In the genomic region with DNA sequence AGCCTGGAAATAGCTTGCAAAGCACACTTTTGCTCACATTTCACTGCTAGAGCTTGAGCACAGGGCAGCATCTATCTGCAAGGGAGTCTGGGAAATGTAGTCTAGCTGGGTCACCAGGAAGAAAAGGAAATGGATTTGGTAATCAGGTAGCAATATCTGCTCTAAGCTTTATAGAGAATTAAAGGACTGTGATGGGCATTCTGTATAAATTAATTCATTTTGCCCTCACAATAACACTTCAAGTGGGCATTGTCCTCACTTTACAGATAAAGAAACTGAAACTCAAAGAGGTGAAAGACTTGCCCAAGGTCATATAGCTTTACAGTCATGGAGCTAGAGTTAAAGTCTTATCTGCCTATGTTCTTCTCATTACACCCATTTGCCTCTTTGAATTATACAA, we compare ENCODE assay signal across 1 cellular context.
TF ChIP-seq lines count a peak whose summit lies in the region.

No MANE protein-coding gene starts in this region.

TF ChIP-seq in K562, 482 proteins besides CTCF, POLR2A, EP300 and RAD21 (continues in another document):
- no peak for TF ChIP-seq SMARCC2 (IDR thresholded peaks at IDR 0.05; ENCODE audit: low read depth)
- TF ChIP-seq, protein P1, sequence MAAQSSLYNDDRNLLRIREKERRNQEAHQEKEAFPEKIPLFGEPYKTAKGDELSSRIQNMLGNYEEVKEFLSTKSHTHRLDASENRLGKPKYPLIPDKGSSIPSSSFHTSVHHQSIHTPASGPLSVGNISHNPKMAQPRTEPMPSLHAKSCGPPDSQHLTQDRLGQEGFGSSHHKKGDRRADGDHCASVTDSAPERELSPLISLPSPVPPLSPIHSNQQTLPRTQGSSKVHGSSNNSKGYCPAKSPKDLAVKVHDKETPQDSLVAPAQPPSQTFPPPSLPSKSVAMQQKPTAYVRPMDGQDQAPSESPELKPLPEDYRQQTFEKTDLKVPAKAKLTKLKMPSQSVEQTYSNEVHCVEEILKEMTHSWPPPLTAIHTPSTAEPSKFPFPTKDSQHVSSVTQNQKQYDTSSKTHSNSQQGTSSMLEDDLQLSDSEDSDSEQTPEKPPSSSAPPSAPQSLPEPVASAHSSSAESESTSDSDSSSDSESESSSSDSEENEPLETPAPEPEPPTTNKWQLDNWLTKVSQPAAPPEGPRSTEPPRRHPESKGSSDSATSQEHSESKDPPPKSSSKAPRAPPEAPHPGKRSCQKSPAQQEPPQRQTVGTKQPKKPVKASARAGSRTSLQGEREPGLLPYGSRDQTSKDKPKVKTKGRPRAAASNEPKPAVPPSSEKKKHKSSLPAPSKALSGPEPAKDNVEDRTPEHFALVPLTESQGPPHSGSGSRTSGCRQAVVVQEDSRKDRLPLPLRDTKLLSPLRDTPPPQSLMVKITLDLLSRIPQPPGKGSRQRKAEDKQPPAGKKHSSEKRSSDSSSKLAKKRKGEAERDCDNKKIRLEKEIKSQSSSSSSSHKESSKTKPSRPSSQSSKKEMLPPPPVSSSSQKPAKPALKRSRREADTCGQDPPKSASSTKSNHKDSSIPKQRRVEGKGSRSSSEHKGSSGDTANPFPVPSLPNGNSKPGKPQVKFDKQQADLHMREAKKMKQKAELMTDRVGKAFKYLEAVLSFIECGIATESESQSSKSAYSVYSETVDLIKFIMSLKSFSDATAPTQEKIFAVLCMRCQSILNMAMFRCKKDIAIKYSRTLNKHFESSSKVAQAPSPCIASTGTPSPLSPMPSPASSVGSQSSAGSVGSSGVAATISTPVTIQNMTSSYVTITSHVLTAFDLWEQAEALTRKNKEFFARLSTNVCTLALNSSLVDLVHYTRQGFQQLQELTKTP (IDR thresholded peaks at IDR 0.05; ENCODE audit: low read depth in 1 of 2, partially characterized antibody in 2 of 2) = peak in 1 of 2 experiments; percentile 65
- TF ChIP-seq ZNF561 (CRISPR knock-in tag; conservative IDR thresholded peaks at IDR 0.05) = no peak
- TF ChIP-seq ZNF699 (CRISPR knock-in tag; IDR thresholded peaks at IDR 0.05; ENCODE audit: insufficient replicate concordance) = no peak
- TF ChIP-seq BRD9 (IDR thresholded peaks at IDR 0.05; ENCODE audit: low read depth, partially characterized antibody) = no peak
- TF ChIP-seq TEAD4 (IDR thresholded peaks at IDR 0.05; ENCODE audit: low read length) = no peak
- TF ChIP-seq TEAD4 (CRISPR knock-in tag; IDR thresholded peaks at IDR 0.05; ENCODE audit: borderline replicate concordance) = no peak
- no peak for TF ChIP-seq SMAD4 (CRISPR knock-in tag; conservative IDR thresholded peaks at IDR 0.05)
- no peak for TF ChIP-seq ZEB2 (IDR thresholded peaks at IDR 0.05)
- TF ChIP-seq NR2C1 (IDR thresholded peaks at IDR 0.05) = no peak
- TF ChIP-seq NR2C1 (tag; IDR thresholded peaks at IDR 0.05) = peak; percentile 51; the same call in 1 of the 2 replicates
- TF ChIP-seq DPF2 (IDR thresholded peaks at IDR 0.05) = 0 out of 2 replicates have a peak, but pooled peaks have one; percentile 40
- no peak for TF ChIP-seq HDAC8 (tag; IDR thresholded peaks at IDR 0.05)
- no peak for TF ChIP-seq NR2C2 (CRISPR knock-in tag; IDR thresholded peaks at IDR 0.05)
- TF ChIP-seq NR2C2 (tag; IDR thresholded peaks at IDR 0.05) = 0 out of 2 replicates have a peak, but pooled peaks have one; percentile 41
- TF ChIP-seq MEIS2 (IDR thresholded peaks at IDR 0.05; ENCODE audit: partially characterized antibody) = no peak
- no peak for TF ChIP-seq ZNF586 (CRISPR knock-in tag; conservative IDR thresholded peaks at IDR 0.05)
- TF ChIP-seq, protein P2, sequence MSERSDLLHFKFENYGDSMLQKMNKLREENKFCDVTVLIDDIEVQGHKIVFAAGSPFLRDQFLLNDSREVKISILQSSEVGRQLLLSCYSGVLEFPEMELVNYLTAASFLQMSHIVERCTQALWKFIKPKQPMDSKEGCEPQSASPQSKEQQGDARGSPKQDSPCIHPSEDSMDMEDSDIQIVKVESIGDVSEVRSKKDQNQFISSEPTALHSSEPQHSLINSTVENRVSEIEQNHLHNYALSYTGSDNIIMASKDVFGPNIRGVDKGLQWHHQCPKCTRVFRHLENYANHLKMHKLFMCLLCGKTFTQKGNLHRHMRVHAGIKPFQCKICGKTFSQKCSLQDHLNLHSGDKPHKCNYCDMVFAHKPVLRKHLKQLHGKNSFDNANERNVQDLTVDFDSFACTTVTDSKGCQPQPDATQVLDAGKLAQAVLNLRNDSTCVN (CRISPR knock-in tag; IDR thresholded peaks at IDR 0.05) = no peak
- TF ChIP-seq FOXK1 (CRISPR knock-in tag; IDR thresholded peaks at IDR 0.05; ENCODE audit: borderline replicate concordance) = no peak
- TF ChIP-seq, protein P3, sequence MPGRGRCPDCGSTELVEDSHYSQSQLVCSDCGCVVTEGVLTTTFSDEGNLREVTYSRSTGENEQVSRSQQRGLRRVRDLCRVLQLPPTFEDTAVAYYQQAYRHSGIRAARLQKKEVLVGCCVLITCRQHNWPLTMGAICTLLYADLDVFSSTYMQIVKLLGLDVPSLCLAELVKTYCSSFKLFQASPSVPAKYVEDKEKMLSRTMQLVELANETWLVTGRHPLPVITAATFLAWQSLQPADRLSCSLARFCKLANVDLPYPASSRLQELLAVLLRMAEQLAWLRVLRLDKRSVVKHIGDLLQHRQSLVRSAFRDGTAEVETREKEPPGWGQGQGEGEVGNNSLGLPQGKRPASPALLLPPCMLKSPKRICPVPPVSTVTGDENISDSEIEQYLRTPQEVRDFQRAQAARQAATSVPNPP (IDR thresholded peaks at IDR 0.05; ENCODE audit: borderline replicate concordance, insufficient read depth, insufficient read length) = no peak
- 0 out of 2 replicates have a peak, but pooled peaks have one; percentile 20 for TF ChIP-seq EHMT2 (IDR thresholded peaks at IDR 0.05)
- no peak for TF ChIP-seq BRCA1 (IDR thresholded peaks at IDR 0.05)
- no peak for TF ChIP-seq BRCA1 (CRISPR knock-in tag; IDR thresholded peaks at IDR 0.05)
- no peak for TF ChIP-seq ZNF133 (CRISPR knock-in tag; IDR thresholded peaks at IDR 0.05)
- TF ChIP-seq, protein P4, sequence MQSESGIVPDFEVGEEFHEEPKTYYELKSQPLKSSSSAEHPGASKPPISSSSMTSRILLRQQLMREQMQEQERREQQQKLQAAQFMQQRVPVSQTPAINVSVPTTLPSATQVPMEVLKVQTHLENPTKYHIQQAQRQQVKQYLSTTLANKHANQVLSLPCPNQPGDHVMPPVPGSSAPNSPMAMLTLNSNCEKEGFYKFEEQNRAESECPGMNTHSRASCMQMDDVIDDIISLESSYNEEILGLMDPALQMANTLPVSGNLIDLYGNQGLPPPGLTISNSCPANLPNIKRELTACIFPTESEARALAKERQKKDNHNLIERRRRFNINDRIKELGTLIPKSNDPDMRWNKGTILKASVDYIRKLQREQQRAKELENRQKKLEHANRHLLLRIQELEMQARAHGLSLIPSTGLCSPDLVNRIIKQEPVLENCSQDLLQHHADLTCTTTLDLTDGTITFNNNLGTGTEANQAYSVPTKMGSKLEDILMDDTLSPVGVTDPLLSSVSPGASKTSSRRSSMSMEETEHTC (IDR thresholded peaks at IDR 0.05) = no peak
- TF ChIP-seq ZZZ3 (IDR thresholded peaks at IDR 0.05) = no peak
- no peak for TF ChIP-seq ZNF77 (CRISPR knock-in tag; IDR thresholded peaks at IDR 0.05)
- TF ChIP-seq ZNF143 (CRISPR knock-in tag; IDR thresholded peaks at IDR 0.05) = peak; percentile 73
- TF ChIP-seq HCFC1 (IDR thresholded peaks at IDR 0.05; ENCODE audit: low read depth, low read length) = peak; percentile 82
- no peak for TF ChIP-seq PHB (CRISPR knock-in tag; IDR thresholded peaks at IDR 0.05)
- TF ChIP-seq ESRRA (IDR thresholded peaks at IDR 0.05; ENCODE audit: borderline replicate concordance, low read depth) = peak; percentile 87
- no peak for TF ChIP-seq CEBPG (CRISPR knock-in tag; IDR thresholded peaks at IDR 0.05)
- peak in 1 of 2 experiments; percentile 65; a peak in 2 of 4 replicates for TF ChIP-seq CEBPG (tag; conservative IDR thresholded peaks at IDR 0.05 in 1 of 2, IDR thresholded peaks at IDR 0.05 in 1 of 2)
- TF ChIP-seq NCOA6 (IDR thresholded peaks at IDR 0.05) = no peak
- TF ChIP-seq, protein P5, sequence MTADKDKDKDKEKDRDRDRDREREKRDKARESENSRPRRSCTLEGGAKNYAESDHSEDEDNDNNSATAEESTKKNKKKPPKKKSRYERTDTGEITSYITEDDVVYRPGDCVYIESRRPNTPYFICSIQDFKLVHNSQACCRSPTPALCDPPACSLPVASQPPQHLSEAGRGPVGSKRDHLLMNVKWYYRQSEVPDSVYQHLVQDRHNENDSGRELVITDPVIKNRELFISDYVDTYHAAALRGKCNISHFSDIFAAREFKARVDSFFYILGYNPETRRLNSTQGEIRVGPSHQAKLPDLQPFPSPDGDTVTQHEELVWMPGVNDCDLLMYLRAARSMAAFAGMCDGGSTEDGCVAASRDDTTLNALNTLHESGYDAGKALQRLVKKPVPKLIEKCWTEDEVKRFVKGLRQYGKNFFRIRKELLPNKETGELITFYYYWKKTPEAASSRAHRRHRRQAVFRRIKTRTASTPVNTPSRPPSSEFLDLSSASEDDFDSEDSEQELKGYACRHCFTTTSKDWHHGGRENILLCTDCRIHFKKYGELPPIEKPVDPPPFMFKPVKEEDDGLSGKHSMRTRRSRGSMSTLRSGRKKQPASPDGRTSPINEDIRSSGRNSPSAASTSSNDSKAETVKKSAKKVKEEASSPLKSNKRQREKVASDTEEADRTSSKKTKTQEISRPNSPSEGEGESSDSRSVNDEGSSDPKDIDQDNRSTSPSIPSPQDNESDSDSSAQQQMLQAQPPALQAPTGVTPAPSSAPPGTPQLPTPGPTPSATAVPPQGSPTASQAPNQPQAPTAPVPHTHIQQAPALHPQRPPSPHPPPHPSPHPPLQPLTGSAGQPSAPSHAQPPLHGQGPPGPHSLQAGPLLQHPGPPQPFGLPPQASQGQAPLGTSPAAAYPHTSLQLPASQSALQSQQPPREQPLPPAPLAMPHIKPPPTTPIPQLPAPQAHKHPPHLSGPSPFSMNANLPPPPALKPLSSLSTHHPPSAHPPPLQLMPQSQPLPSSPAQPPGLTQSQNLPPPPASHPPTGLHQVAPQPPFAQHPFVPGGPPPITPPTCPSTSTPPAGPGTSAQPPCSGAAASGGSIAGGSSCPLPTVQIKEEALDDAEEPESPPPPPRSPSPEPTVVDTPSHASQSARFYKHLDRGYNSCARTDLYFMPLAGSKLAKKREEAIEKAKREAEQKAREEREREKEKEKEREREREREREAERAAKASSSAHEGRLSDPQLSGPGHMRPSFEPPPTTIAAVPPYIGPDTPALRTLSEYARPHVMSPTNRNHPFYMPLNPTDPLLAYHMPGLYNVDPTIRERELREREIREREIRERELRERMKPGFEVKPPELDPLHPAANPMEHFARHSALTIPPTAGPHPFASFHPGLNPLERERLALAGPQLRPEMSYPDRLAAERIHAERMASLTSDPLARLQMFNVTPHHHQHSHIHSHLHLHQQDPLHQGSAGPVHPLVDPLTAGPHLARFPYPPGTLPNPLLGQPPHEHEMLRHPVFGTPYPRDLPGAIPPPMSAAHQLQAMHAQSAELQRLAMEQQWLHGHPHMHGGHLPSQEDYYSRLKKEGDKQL (CRISPR knock-in tag; IDR thresholded peaks at IDR 0.05; ENCODE audit: borderline replicate concordance) = no peak
- TF ChIP-seq ELF1 (tag; IDR thresholded peaks at IDR 0.05) = peak; percentile 72
- TF ChIP-seq, protein P6, sequence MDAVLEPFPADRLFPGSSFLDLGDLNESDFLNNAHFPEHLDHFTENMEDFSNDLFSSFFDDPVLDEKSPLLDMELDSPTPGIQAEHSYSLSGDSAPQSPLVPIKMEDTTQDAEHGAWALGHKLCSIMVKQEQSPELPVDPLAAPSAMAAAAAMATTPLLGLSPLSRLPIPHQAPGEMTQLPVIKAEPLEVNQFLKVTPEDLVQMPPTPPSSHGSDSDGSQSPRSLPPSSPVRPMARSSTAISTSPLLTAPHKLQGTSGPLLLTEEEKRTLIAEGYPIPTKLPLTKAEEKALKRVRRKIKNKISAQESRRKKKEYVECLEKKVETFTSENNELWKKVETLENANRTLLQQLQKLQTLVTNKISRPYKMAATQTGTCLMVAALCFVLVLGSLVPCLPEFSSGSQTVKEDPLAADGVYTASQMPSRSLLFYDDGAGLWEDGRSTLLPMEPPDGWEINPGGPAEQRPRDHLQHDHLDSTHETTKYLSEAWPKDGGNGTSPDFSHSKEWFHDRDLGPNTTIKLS (IDR thresholded peaks at IDR 0.05; ENCODE audit: borderline replicate concordance, low read depth) = peak; percentile 32; the same call in 1 of the 2 replicates
- 0 out of 2 replicates have a peak, but pooled peaks have one; percentile 22 for TF ChIP-seq ZSCAN32 (CRISPR knock-in tag; IDR thresholded peaks at IDR 0.05)
- no peak for TF ChIP-seq POLR2G (IDR thresholded peaks at IDR 0.05; ENCODE audit: low read depth, low read length)
- TF ChIP-seq, protein P7, sequence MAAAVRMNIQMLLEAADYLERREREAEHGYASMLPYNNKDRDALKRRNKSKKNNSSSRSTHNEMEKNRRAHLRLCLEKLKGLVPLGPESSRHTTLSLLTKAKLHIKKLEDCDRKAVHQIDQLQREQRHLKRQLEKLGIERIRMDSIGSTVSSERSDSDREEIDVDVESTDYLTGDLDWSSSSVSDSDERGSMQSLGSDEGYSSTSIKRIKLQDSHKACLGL (CRISPR knock-in tag; IDR thresholded peaks at IDR 0.05; ENCODE audit: borderline replicate concordance, poor library complexity, severe bottlenecking) = no peak
- TF ChIP-seq, protein P8, sequence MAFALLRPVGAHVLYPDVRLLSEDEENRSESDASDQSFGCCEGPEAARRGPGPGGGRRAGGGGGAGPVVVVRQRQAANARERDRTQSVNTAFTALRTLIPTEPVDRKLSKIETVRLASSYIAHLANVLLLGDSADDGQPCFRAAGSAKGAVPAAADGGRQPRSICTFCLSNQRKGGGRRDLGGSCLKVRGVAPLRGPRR (CRISPR knock-in tag; IDR thresholded peaks at IDR 0.05) = no peak
- TF ChIP-seq CBX3 (IDR thresholded peaks at IDR 0.05; ENCODE audit: borderline replicate concordance in 1 of 2, low read length in 2 of 2) = no peak
- TF ChIP-seq, protein P9, sequence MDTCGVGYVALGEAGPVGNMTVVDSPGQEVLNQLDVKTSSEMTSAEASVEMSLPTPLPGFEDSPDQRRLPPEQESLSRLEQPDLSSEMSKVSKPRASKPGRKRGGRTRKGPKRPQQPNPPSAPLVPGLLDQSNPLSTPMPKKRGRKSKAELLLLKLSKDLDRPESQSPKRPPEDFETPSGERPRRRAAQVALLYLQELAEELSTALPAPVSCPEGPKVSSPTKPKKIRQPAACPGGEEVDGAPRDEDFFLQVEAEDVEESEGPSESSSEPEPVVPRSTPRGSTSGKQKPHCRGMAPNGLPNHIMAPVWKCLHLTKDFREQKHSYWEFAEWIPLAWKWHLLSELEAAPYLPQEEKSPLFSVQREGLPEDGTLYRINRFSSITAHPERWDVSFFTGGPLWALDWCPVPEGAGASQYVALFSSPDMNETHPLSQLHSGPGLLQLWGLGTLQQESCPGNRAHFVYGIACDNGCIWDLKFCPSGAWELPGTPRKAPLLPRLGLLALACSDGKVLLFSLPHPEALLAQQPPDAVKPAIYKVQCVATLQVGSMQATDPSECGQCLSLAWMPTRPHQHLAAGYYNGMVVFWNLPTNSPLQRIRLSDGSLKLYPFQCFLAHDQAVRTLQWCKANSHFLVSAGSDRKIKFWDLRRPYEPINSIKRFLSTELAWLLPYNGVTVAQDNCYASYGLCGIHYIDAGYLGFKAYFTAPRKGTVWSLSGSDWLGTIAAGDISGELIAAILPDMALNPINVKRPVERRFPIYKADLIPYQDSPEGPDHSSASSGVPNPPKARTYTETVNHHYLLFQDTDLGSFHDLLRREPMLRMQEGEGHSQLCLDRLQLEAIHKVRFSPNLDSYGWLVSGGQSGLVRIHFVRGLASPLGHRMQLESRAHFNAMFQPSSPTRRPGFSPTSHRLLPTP (IDR thresholded peaks at IDR 0.05; ENCODE audit: borderline replicate concordance, extremely low read depth, insufficient read length) = no peak
